In the genomic region with DNA sequence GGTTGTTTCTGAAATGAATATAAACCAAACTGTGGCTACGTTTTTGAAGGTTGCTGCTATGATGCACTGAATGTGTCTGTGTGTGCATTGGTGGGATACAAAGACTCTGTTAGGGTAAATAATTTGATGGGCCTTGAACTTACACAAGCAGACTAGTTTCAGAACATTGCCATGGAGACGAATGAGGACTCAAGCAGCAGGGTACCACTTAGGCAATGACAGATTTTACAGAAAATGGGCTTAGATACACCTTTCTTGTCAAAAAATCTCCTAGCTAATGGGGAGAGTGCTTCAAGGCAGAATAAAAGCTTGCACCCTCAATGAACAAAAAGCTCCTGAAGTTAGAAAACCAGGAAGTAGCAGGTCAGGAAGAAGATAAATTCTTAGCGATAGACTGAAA, we compare ENCODE assay signal across 33 cellular contexts.
"Had no signal": no experiment of that assay in that cellular context is flagged by ENCODE, and none has a peak within 500 bp of the region (broad histone marks: within the 10 kb centered on the region; RNA-seq: fewer than 3 reads in every experiment).

No MANE protein-coding gene starts in this region.

- H3K4me3 Mint-ChIP-seq: activated CD4-positive, alpha-beta memory T cell treated with anti-CD3 and anti-CD28 coated beads, Interleukin-2, amount 10 ng/mL, durations not matched to agents 7 days and 5 days; activated CD8-positive, alpha-beta memory T cell treated with anti-CD3 and anti-CD28 coated beads, Interleukin-2, amount 10 ng/mL, durations not matched to agents 7 days and 5 days; activated naive CD8-positive, alpha-beta T cell treated with anti-CD3 and anti-CD28 coated beads for 36 hours; T-helper 1 cell treated with Interleukin-12 subunit alpha and Interleukin-12 subunit beta and Interleukin-4 antibody, amounts not matched to agents 30 μg/mL and 1 μg/mL, for 36 hours; T-helper 2 cell treated with Interferon-gamma antibody and Interleukin-4, amounts not matched to agents 5 μg/mL and 100 μg/mL, for 36 hours; WTC11 had no signal

- DNase-seq: activated CD4-positive, alpha-beta memory T cell treated with anti-CD3 and anti-CD28 coated beads, Interleukin-2, amount 10 ng/mL, durations not matched to agents 7 days and 5 days; activated CD4-positive, alpha-beta T cell treated with anti-CD3 and anti-CD28 coated beads for 4 hours; activated CD8-positive, alpha-beta memory T cell treated with anti-CD3 and anti-CD28 coated beads for 24 hours; activated CD8-positive, alpha-beta memory T cell treated with anti-CD3 and anti-CD28 coated beads, Interleukin-2, amount 10 ng/mL, durations not matched to agents 7 days and 5 days; activated CD8-positive, alpha-beta memory T cell treated with anti-CD3 and anti-CD28 coated beads, Interleukin-2, amount 50 U/mL, for 48 hours; activated effector memory CD4-positive, alpha-beta T cell treated with anti-CD3 and anti-CD28 coated beads, Interleukin-2, amount 50 U/mL, for 16 hours; activated naive CD4-positive, alpha-beta T cell; activated naive CD4-positive, alpha-beta T cell treated with anti-CD3 and anti-CD28 coated beads, Interleukin-2, amount 50 U/mL, for 16 hours; activated naive CD8-positive, alpha-beta T cell treated with anti-CD3 and anti-CD28 coated beads for 36 hours; activated T-cell treated with anti-CD3 and anti-CD28 coated beads, Interleukin-2, amount 50 U/mL, for 48 hours; amniotic stem cell; aorta; brain microvascular endothelial cell; IMR-90; Karpas-422; KBM-7; MG63; MV-4-11; NCI-H1092; NCI-H1436 treated with DMSO at 0.1 percent for 48 hours; NCI-H1694 treated with DMSO at 0.1 percent for 48 hours; NCI-H2029; NCI-H446; NCI-H510A treated with DMSO at 0.1 percent for 48 hours; NCI-H526 treated with DMSO at 0.1 percent for 48 hours; SHP77; SJCRH30 had no signal

- H3K36me3 Mint-ChIP-seq: WTC11 had no signal

- ATAC-seq: activated CD4-positive, CD25-positive, alpha-beta regulatory T cell treated with anti-CD3 and anti-CD28 coated beads, Interleukin-2, amount 50 U/mL, for 24 hours; activated CD8-positive, alpha-beta memory T cell treated with anti-CD3 and anti-CD28 coated beads, Interleukin-2, amount 10 ng/mL, durations not matched to agents 7 days and 5 days; Panc1; WTC11 had no signal

- H3K9me3 Mint-ChIP-seq: activated CD4-positive, alpha-beta memory T cell treated with anti-CD3 and anti-CD28 coated beads, Interleukin-2, amount 10 ng/mL, durations not matched to agents 7 days and 5 days had no signal

- H3K4me3 ChIP-seq: MG63, SJCRH30, SK-N-MC had no signal

- H3K27ac Mint-ChIP-seq: activated CD4-positive, alpha-beta memory T cell treated with anti-CD3 and anti-CD28 coated beads, Interleukin-2, amount 10 ng/mL, durations not matched to agents 7 days and 5 days; activated CD8-positive, alpha-beta memory T cell treated with anti-CD3 and anti-CD28 coated beads, Interleukin-2, amount 10 ng/mL, durations not matched to agents 7 days and 5 days; activated naive CD8-positive, alpha-beta T cell treated with anti-CD3 and anti-CD28 coated beads for 36 hours; T-helper 1 cell treated with Interleukin-12 subunit alpha and Interleukin-12 subunit beta and Interleukin-4 antibody, amounts not matched to agents 30 μg/mL and 1 μg/mL, for 36 hours; T-helper 2 cell treated with Interferon-gamma antibody and Interleukin-4, amounts not matched to agents 5 μg/mL and 100 μg/mL, for 36 hours; WTC11 had no signal

- H3K27me3 Mint-ChIP-seq: activated naive CD8-positive, alpha-beta T cell treated with anti-CD3 and anti-CD28 coated beads for 36 hours had no signal
